Comparison of ENCODE assay signal across 10 cellular contexts in the genomic region with DNA sequence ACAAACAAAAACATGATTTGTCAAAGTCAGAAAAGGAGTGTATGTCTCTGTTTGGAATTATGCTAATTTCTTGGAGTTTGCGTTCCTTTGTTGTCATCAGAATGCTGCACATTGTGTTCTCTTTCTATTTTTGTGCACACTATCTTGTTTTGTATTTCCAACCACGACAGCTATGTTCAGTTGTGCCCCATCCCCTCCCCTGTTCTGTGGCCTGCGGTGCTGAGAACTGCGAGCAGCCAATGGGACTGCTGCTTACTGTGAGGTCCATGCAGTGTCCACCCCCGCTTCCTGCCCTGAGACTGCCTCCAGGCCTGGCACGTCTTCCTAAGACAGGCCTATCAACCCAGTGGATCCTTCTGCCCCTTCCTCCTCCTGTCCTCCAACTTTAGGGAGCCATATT.
DNase-seq lines count a peak whose midpoint lies in the region; ATAC-seq, FAIRE-seq and TF ChIP-seq lines count a peak whose summit lies in the region.
"Had no signal": no experiment of that assay in that cellular context is flagged by ENCODE, and none has a peak within 500 bp of the region (broad histone marks: within the 10 kb centered on the region; RNA-seq: fewer than 3 reads in every experiment).

No MANE protein-coding gene starts in this region.

- TF ChIP-seq EP300 in HepG2 (IDR thresholded peaks at IDR 0.05; ENCODE audit: low read depth in 2 of 2, low read length in 2 of 2) (no peak), HepG2 (CRISPR knock-in tag; IDR thresholded peaks at IDR 0.05; ENCODE audit: borderline replicate concordance) (no peak)

- in situ Hi-C loops in HepG2 (cut with HindIII; ENCODE audit: extremely low pct_ligation_motif_present, low pct_unique_long_range_greater_than_20kb): no loop called here

- TF ChIP-seq POLR2A in HepG2 (IDR thresholded peaks at IDR 0.05; ENCODE audit: insufficient read depth in 1 of 2, low read depth in 2 of 2, low read length in 2 of 2): no peak

- H2AFZ ChIP-seq in HepG2 (ENCODE audit: low read length): no peak overlapping the region

- H3K79me2 ChIP-seq in HepG2 (ENCODE audit: insufficient read depth, low read length): no peaks in the 10 kb centered on the region

- H3K9me3 ChIP-seq in liver (ENCODE audit: control insufficient read depth in 4 of 4, low read length in 3 of 4) (no peaks in the 10 kb centered on the region), HepG2 (ENCODE audit: low read length) (no peaks in the 10 kb centered on the region)
- H3K9me3 ChIP-seq: HAP-1 had no signal

- H3K9ac ChIP-seq in liver (ENCODE audit: low read depth in 1 of 2, low read length in 2 of 2): no peak overlapping the region
- no peak overlapping the region for H3K9ac ChIP-seq in HepG2 (ENCODE audit: insufficient read depth, low read depth, low read length)

- intact Hi-C loops in HepG2 (cut with micrococcal nuclease; ENCODE audit: unreplicated experiment): no loop called here
- intact Hi-C loops in head of caudate nucleus (cut with DNase I): no loop called here

- H4K20me1 ChIP-seq in HepG2 (ENCODE audit: insufficient read depth, low read length): no peaks in the 10 kb centered on the region

- FAIRE-seq in HepG2 (lab: Jason Lieb, UNC): no peak

- no peak for DNase-seq in HepG2 (ENCODE audit: low spot score)
- DNase-seq in head of caudate nucleus: peak; percentile 73 to 96 (median 90)
- DNase-seq in middle frontal gyrus (ENCODE audit: extremely low spot score, low spot score): peak; percentile 48
- no peak for DNase-seq in stimulated activated CD4-positive, alpha-beta T cell treated with anti-CD3 and anti-CD28 coated beads, Interleukin-2, amount 100 ng/mL, for 24 hours
- no peak for DNase-seq in ureter (ENCODE audit: low spot score)
- DNase-seq in CD1c-positive myeloid dendritic cell (ENCODE audit: extremely low spot score): no peak
- DNase-seq: DND-41 had no signal

- no TSS peak for BruUV-seq in HepG2 (replicated peaks; lab: Mats Ljungman, UMichigan)

- H3K4me1 ChIP-seq in liver (ENCODE audit: control insufficient read depth in 4 of 4, insufficient read depth in 4 of 4, low read length in 3 of 4) (no peaks in the 10 kb centered on the region), HepG2 (ENCODE audit: insufficient read depth, low read length) (no peaks in the 10 kb centered on the region)
- H3K4me1 ChIP-seq: HAP-1 had no signal

- no peak for TF ChIP-seq RAD21 in liver (IDR thresholded peaks at IDR 0.05)
- TF ChIP-seq RAD21 in HepG2 (CRISPR knock-in tag; IDR thresholded peaks at IDR 0.05): no peak

- no peak for ATAC-seq in HepG2
- ATAC-seq in HG03280 (IDR thresholded peaks at IDR 0.05; ENCODE audit: unreplicated experiment): no peak

- POLR2A ChIA-PET in HepG2 (lab: Yijun Ruan, JAX): no interaction called here

- no peak overlapping the region for H3K4me2 ChIP-seq in HepG2 (ENCODE audit: low read depth, low read length)

- H3K4me3 ChIP-seq in liver (ENCODE audit: low read depth in 1 of 3, low read length in 3 of 3) (no peak overlapping the region), HepG2 (replicated peaks in 1 of 3; ENCODE audit: insufficient read depth in 1 of 3, low read depth in 2 of 3, low read length in 3 of 3) (no peak overlapping the region)
- H3K4me3 ChIP-seq: HAP-1 had no signal

- no peaks in the 10 kb centered on the region for H3K36me3 ChIP-seq in liver (ENCODE audit: control insufficient read depth in 4 of 4, insufficient read depth in 3 of 4, low read depth in 1 of 4, low read length in 3 of 4)
- no peaks in the 10 kb centered on the region for H3K36me3 ChIP-seq in HepG2 (replicated peaks in 1 of 2; ENCODE audit: control insufficient read depth in 1 of 2, insufficient read depth in 2 of 2, low read length in 2 of 2)
- H3K36me3 ChIP-seq: HAP-1 had no signal

- TF ChIP-seq CTCF in liver (IDR thresholded peaks at IDR 0.05; ENCODE audit: low read depth, low read length, missing input control) (no peak), HepG2 (CRISPR knock-in tag; IDR thresholded peaks at IDR 0.05) (no peak)

- H3K27me3 ChIP-seq in liver (ENCODE audit: control insufficient read depth in 4 of 4, insufficient read depth in 4 of 4, low read length in 3 of 4): no peaks in the 10 kb centered on the region
- H3K27me3 ChIP-seq in HepG2 (ENCODE audit: control insufficient read depth in 1 of 2, insufficient read depth in 2 of 2, low read length in 2 of 2): no peaks in the 10 kb centered on the region

- CTCF ChIA-PET in HepG2 (lab: Yijun Ruan, JAX; ENCODE audit: low intra/inter-chr PET ratio, low total read pairs): no interaction called here

- H3K27ac ChIP-seq in liver (ENCODE audit: low read depth in 1 of 2, low read length in 2 of 2) (no peak overlapping the region), HepG2 (ENCODE audit: extremely low read length, insufficient read depth, low read length) (no peak overlapping the region)

- WGBS in liver: 73% methylated on average over 6 of the region's 6 CpGs
- WGBS in HepG2 (ENCODE audit: low lambda C conversion rate): 55% methylated on average over 6 of the region's 6 CpGs

TF ChIP-seq in liver, 16 proteins besides CTCF, POLR2A, EP300 and RAD21:
- TF ChIP-seq HNF4A (conservative IDR thresholded peaks at IDR 0.05) (no peak), HNF4G (IDR thresholded peaks at IDR 0.05) (no peak), EGR1 (IDR thresholded peaks at IDR 0.05; ENCODE audit: low read depth in 2 of 2) (peak in 1 of 2 donors; percentile 40), SP1 (IDR thresholded peaks at IDR 0.05) (peak; percentile 60)
- TF ChIP-seq, protein P1, sequence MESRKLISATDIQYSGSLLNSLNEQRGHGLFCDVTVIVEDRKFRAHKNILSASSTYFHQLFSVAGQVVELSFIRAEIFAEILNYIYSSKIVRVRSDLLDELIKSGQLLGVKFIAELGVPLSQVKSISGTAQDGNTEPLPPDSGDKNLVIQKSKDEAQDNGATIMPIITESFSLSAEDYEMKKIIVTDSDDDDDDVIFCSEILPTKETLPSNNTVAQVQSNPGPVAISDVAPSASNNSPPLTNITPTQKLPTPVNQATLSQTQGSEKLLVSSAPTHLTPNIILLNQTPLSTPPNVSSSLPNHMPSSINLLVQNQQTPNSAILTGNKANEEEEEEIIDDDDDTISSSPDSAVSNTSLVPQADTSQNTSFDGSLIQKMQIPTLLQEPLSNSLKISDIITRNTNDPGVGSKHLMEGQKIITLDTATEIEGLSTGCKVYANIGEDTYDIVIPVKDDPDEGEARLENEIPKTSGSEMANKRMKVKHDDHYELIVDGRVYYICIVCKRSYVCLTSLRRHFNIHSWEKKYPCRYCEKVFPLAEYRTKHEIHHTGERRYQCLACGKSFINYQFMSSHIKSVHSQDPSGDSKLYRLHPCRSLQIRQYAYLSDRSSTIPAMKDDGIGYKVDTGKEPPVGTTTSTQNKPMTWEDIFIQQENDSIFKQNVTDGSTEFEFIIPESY (IDR thresholded peaks at IDR 0.05): no peak

TF ChIP-seq in HepG2, 621 proteins besides CTCF, POLR2A, EP300 and RAD21 (continues in another document):
- TF ChIP-seq U2AF1 (optimal IDR thresholded peaks at IDR 0.05; ENCODE audit: low read depth, low read length) (no peak), FLYWCH1 (CRISPR knock-in tag; IDR thresholded peaks at IDR 0.05) (no peak), REXO4 (CRISPR knock-in tag; IDR thresholded peaks at IDR 0.05; ENCODE audit: borderline replicate concordance) (no peak), DMAP1 (CRISPR knock-in tag; IDR thresholded peaks at IDR 0.05) (no peak), SRSF1 (optimal IDR thresholded peaks at IDR 0.05; ENCODE audit: low read depth, low read length) (no peak), TBX2 (CRISPR knock-in tag; IDR thresholded peaks at IDR 0.05; ENCODE audit: borderline replicate concordance) (no peak), ZNF512 (CRISPR knock-in tag; IDR thresholded peaks at IDR 0.05) (no peak), FOXO1 (CRISPR knock-in tag; IDR thresholded peaks at IDR 0.05) (no peak), ZNF205 (CRISPR knock-in tag; IDR thresholded peaks at IDR 0.05) (no peak), ONECUT2 (CRISPR knock-in tag; IDR thresholded peaks at IDR 0.05) (no peak)
- TF ChIP-seq, protein P2, sequence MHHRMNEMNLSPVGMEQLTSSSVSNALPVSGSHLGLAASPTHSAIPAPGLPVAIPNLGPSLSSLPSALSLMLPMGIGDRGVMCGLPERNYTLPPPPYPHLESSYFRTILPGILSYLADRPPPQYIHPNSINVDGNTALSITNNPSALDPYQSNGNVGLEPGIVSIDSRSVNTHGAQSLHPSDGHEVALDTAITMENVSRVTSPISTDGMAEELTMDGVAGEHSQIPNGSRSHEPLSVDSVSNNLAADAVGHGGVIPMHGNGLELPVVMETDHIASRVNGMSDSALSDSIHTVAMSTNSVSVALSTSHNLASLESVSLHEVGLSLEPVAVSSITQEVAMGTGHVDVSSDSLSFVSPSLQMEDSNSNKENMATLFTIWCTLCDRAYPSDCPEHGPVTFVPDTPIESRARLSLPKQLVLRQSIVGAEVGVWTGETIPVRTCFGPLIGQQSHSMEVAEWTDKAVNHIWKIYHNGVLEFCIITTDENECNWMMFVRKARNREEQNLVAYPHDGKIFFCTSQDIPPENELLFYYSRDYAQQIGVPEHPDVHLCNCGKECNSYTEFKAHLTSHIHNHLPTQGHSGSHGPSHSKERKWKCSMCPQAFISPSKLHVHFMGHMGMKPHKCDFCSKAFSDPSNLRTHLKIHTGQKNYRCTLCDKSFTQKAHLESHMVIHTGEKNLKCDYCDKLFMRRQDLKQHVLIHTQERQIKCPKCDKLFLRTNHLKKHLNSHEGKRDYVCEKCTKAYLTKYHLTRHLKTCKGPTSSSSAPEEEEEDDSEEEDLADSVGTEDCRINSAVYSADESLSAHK (CRISPR knock-in tag; IDR thresholded peaks at IDR 0.05; ENCODE audit: borderline replicate concordance): no peak

Comparison
In these comparisons a context has a peak if more than half of its experiments do, and no peak if none do; other contexts are left out.
1. DNase-seq: peak in head of caudate nucleus (42 of 42) and middle frontal gyrus (single experiment); none in HepG2 (single experiment), stimulated activated CD4-positive, alpha-beta T cell treated with anti-CD3 and anti-CD28 coated beads, Interleukin-2, amount 100 ng/mL, for 24 hours (0 of 2), ureter (single experiment) and CD1c-positive myeloid dendritic cell (single experiment).